ENCODE assay signal across 8 cellular contexts in the genomic region with DNA sequence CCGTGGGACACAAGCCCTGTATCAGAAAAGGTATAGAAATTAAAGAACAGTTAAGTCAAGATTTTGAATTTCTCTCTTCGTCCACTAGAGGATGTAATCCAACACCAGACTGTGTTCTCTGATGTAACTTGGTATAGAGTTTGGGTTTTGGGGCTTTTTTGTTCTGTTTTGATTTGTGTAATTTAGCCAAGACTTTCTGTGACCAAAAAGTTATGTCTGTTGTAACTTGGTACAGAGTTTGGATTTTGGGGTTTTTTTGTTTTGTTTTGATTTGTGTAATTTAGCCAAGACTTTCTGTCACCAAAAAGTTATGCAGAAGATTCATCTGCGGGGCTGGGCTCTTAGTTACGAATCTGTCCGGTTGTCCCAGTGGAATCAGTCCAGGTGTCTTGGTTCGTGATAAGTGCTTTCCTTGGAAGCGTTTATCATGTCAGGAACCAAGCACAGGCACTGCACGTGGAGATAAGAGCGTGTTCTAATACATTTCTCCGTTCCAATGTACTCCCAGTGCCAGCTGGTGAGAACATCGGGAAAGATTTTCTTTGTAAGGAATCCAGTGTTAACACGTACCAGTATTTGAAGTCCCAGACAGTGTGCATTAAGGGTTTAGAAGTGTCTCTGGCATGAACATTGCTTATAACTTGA. TPM values are rescaled to one million over a fixed set of nuclear protein-coding genes. Genes with fewer than 3 reads are reported as not detected.
DNase-seq lines count a peak whose midpoint lies in the region; ATAC-seq and TF ChIP-seq lines count a peak whose summit lies in the region.

No MANE protein-coding gene starts in this region.

- H3K4me1 ChIP-seq in OCI-LY7 (ENCODE audit: insufficient read depth, low read length, poor library complexity, severe bottlenecking) = peaks cover 14% of the 10 kb centered on the region
- peaks cover 45% of the 10 kb centered on the region for H3K4me1 ChIP-seq in vagina

- H3K36me3 Mint-ChIP-seq in dendritic cell treated with granulocyte-macrophage colony-stimulating factor and Interleukin-4, amounts not matched to agents 40 ng/mL and 50 ng/mL, for 4 days (ENCODE audit: low read depth) = peaks cover 51% of the 10 kb centered on the region

- no peaks in the 10 kb centered on the region for H3K9me3 ChIP-seq in OCI-LY7 (ENCODE audit: low read length)
- H3K9me3 ChIP-seq in vagina = no peaks in the 10 kb centered on the region

- no peaks in the 10 kb centered on the region for H3K27me3 Mint-ChIP-seq in dendritic cell treated with granulocyte-macrophage colony-stimulating factor and Interleukin-4, amounts not matched to agents 40 ng/mL and 50 ng/mL, for 4 days

- DNase-seq in SKM-1 treated with dmso at 0.1 percent for 144 hours (lab: John Stamatoyannopoulos, UW; ENCODE audit: unreplicated experiment) (peak; percentile 7), SKM-1 (lab: John Stamatoyannopoulos, UW; ENCODE audit: unreplicated experiment) (no peak), OCI-LY7 (ENCODE audit: low spot score) (peak; percentile 72), midbrain (lab: John Stamatoyannopoulos, UW) (peak; percentile 70), vagina (ENCODE audit: extremely low spot score in 2 of 2) (no peak), HK-2 (ENCODE audit: unreplicated experiment) (no peak)

- H3K27ac ChIP-seq in OCI-LY7 (ENCODE audit: low read depth, low read length, poor library complexity, severe bottlenecking) (no peak overlapping the region), vagina (peak overlapping the region; percentile 88)

- H3K4me3 Mint-ChIP-seq in dendritic cell treated with granulocyte-macrophage colony-stimulating factor and Interleukin-4, amounts not matched to agents 40 ng/mL and 50 ng/mL, for 4 days = no peak overlapping the region

- no peak for TF ChIP-seq POLR2A in vagina (IDR thresholded peaks at IDR 0.05)

- no peaks in the 10 kb centered on the region for H3K27me3 ChIP-seq in vagina

- intact Hi-C loops in OCI-LY7 (cut with micrococcal nuclease; ENCODE audit: unreplicated experiment) (loop anchor here (1.0 to 2.0 kb wide), 2 partner anchors 50 to 151 kb away; no protein-coding TSS in a partner anchor), vagina (cut with DNase I) (loop anchor here (5.0 to 10.0 kb wide), 3 partner anchors 46 to 278 kb away; partner anchors contain the start of gene SEC14L1)
- intact Hi-C loops in dendritic cell treated with granulocyte-macrophage colony-stimulating factor and Interleukin-4, amounts not matched to agents 40 ng/mL and 50 ng/mL, for 4 days (cut with micrococcal nuclease) = no loop called here

- CTCF ChIA-PET in OCI-LY7 (lab: Charles Lee; ENCODE audit: unreplicated experiment) = interaction anchor here (0.5 kb wide), 1 partner anchor 1031 kb away, joined by 3 read pairs; no protein-coding TSS in a partner anchor

- POLR2A ChIA-PET in OCI-LY7 (lab: Charles Lee) = no interaction called here

- BruUV-seq in OCI-LY7 (replicated peaks; lab: Mats Ljungman, UMichigan) = no TSS peak

- peak overlapping the region; percentile 94 for H3K27ac Mint-ChIP-seq in dendritic cell treated with granulocyte-macrophage colony-stimulating factor and Interleukin-4, amounts not matched to agents 40 ng/mL and 50 ng/mL, for 4 days

- no peak for ATAC-seq in HG02973 (IDR thresholded peaks at IDR 0.05; ENCODE audit: unreplicated experiment)

- H3K9me2 ChIP-seq in OCI-LY7 (ENCODE audit: insufficient read depth, low read length) = no peaks in the 10 kb centered on the region

- no peak overlapping the region for H3K4me3 ChIP-seq in OCI-LY7 (ENCODE audit: low read depth, low read length, poor library complexity, severe bottlenecking)
- no peak overlapping the region for H3K4me3 ChIP-seq in vagina

- peaks cover 7% of the 10 kb centered on the region; the same call in 1 of the 2 replicates for H3K79me2 ChIP-seq in OCI-LY7 (ENCODE audit: insufficient read depth, low read depth, low read length)

- H2AFZ ChIP-seq in OCI-LY7 (ENCODE audit: low read length) = no peak overlapping the region

- TF ChIP-seq CTCF in OCI-LY7 (conservative IDR thresholded peaks at IDR 0.05; ENCODE audit: low read length) (peak; percentile 96), vagina (IDR thresholded peaks at IDR 0.05) (peak in 2 of 3 experiments; percentile 39 to 86)

- H3K4me1 Mint-ChIP-seq in dendritic cell treated with granulocyte-macrophage colony-stimulating factor and Interleukin-4, amounts not matched to agents 40 ng/mL and 50 ng/mL, for 4 days (ENCODE audit: low read depth) = peaks cover 54% of the 10 kb centered on the region

- H3K36me3 ChIP-seq in OCI-LY7 (ENCODE audit: insufficient read depth, low read length) = peaks cover 95% of the 10 kb centered on the region
- H3K36me3 ChIP-seq in vagina = peaks cover 0 to 39% of the 10 kb centered on the region in 2 donors

- peaks cover 20% of the 10 kb centered on the region for H4K20me1 ChIP-seq in OCI-LY7 (ENCODE audit: insufficient read depth, low read length)

- H3K9me3 Mint-ChIP-seq in dendritic cell treated with granulocyte-macrophage colony-stimulating factor and Interleukin-4, amounts not matched to agents 40 ng/mL and 50 ng/mL, for 4 days = no peaks in the 10 kb centered on the region

- H3K4me2 ChIP-seq in OCI-LY7 (ENCODE audit: low read length) = no peak overlapping the region

RNA-seq across cellular contexts. Expression of gene SEC14L1, which starts 44.1 kb away (rescaled TPM):
- total RNA-seq in OCI-LY7 (2014; rRNA removed; shearing (Covaris generic)) = 123 and 137 TPM in 2 replicates
- 227 and 321 TPM in 2 replicates for total RNA-seq in OCI-LY7 (2022)
- 40.5 TPM for total RNA-seq in vagina

Comparison
In these comparisons a context has a peak if more than half of its experiments do, and no peak if none do; other contexts are left out.
1. DNase-seq: peak in SKM-1 treated with dmso at 0.1 percent for 144 hours (single experiment), OCI-LY7 (single experiment) and midbrain (single experiment); none in SKM-1 (single experiment), vagina (0 of 2) and HK-2 (single experiment).